In genomic region chr16:3861808-3862451, GRCh38 we compare ENCODE assay signal across 9 cellular contexts. TPM values are rescaled to one million over a fixed set of nuclear protein-coding genes. Genes with fewer than 3 reads are reported as not detected.
DNase-seq lines count a peak whose midpoint lies in the region; ATAC-seq and TF ChIP-seq lines count a peak whose summit lies in the region.
"Had no signal": no experiment of that assay in that cellular context is flagged by ENCODE, and none has a peak within 500 bp of the region (broad histone marks: within the 10 kb centered on the region; RNA-seq: fewer than 3 reads in every experiment).

No MANE protein-coding gene starts in this region.

- no peaks in the 10 kb centered on the region for H3K9me3 Mint-ChIP-seq in CD4-positive, alpha-beta T cell
- no peaks in the 10 kb centered on the region for H3K9me3 Mint-ChIP-seq in activated B cell treated with CpG ODN at 0.5 μM for 24 hours

- no peak overlapping the region for H3K4ac ChIP-seq in mesendoderm (ENCODE audit: low read depth, low read length)

- no peak overlapping the region for H3K4me3 ChIP-seq in mesendoderm (ENCODE audit: low read length)

- intact Hi-C loops in CD4-positive, alpha-beta T cell (cut with DNase I, micrococcal nuclease), result no loop called here
- intact Hi-C loops in activated B cell treated with CpG ODN at 0.5 μM for 24 hours (cut with micrococcal nuclease), result loop anchor here (2.0 to 5.0 kb wide), 3 partner anchors 17 to 75 kb away; no protein-coding TSS in a partner anchor

- ATAC-seq in CD4-positive, alpha-beta T cell (ENCODE audit: poor library complexity), result no peak
- ATAC-seq in activated B cell treated with CpG ODN at 0.5 μM for 24 hours (ENCODE audit: low read depth) (peak; percentile 61), esophagus mucosa (no peak)

- H2BK120ac ChIP-seq in mesendoderm (ENCODE audit: low read depth, low read length), result no peak overlapping the region

- peak overlapping the region; percentile 1 for H3K9ac ChIP-seq in mesendoderm (ENCODE audit: low read length)

- no peak overlapping the region for H3K56ac ChIP-seq in mesendoderm (ENCODE audit: low read length)

- no peaks in the 10 kb centered on the region for H3K36me3 ChIP-seq in mesendoderm (ENCODE audit: control insufficient read depth, insufficient read depth, low read length)

- H3K9me3 ChIP-seq in CD4-positive, alpha-beta T cell (ENCODE audit: control insufficient read depth, low read length), result no peaks in the 10 kb centered on the region

- peaks cover 14% of the 10 kb centered on the region for H3K79me1 ChIP-seq in mesendoderm (ENCODE audit: low read length)

- peak overlapping the region; percentile 51 for H3K4me3 Mint-ChIP-seq in CD4-positive, alpha-beta T cell
- H3K4me3 Mint-ChIP-seq in activated B cell treated with CpG ODN at 0.5 μM for 24 hours, result peak overlapping the region; percentile 72

- H3K4me2 ChIP-seq in mesendoderm (ENCODE audit: low read length), result no peak overlapping the region

- peak overlapping the region; percentile 73 for H3K27ac Mint-ChIP-seq in CD4-positive, alpha-beta T cell
- peak overlapping the region; percentile 86 for H3K27ac Mint-ChIP-seq in activated B cell treated with CpG ODN at 0.5 μM for 24 hours

- peaks cover 8% of the 10 kb centered on the region for H3K4me1 ChIP-seq in mesendoderm (ENCODE audit: control insufficient read depth, low read depth, low read length)

- no peak overlapping the region for H3K23ac ChIP-seq in mesendoderm (ENCODE audit: low read length)

- no peak overlapping the region for H4K5ac ChIP-seq in mesendoderm (ENCODE audit: low read length)

- H4K8ac ChIP-seq in mesendoderm (ENCODE audit: low read depth, low read length), result no peak overlapping the region

- H2BK5ac ChIP-seq in mesendoderm (ENCODE audit: low read length), result no peak overlapping the region

- H2AK5ac ChIP-seq in mesendoderm (ENCODE audit: low read length), result no peak overlapping the region

- TF ChIP-seq CTCF in CD4-positive, alpha-beta T cell (IDR thresholded peaks at IDR 0.05), result no peak
- no peak for TF ChIP-seq CTCF in activated B cell treated with CpG ODN at 0.5 μM for 24 hours (IDR thresholded peaks at IDR 0.05)

- WGBS in mesendoderm (ENCODE audit: extremely low coverage, insufficient coverage, low lambda C conversion rate), result no CpG with 5 or more reads among the region's 12 CpGs

- no peak overlapping the region for H2BK15ac ChIP-seq in mesendoderm (replicated peaks; ENCODE audit: low read depth)

- no peak overlapping the region for H3K18ac ChIP-seq in mesendoderm (ENCODE audit: low read length)

- no peak overlapping the region for H3K27ac ChIP-seq in CD4-positive, alpha-beta T cell (ENCODE audit: low read depth, low read length)
- H3K27ac ChIP-seq in mesendoderm (ENCODE audit: low read depth, low read length), result peak overlapping the region; percentile 9

- peaks cover 4% of the 10 kb centered on the region for H3K36me3 Mint-ChIP-seq in CD4-positive, alpha-beta T cell (ENCODE audit: low read depth)
- peaks cover 11% of the 10 kb centered on the region for H3K36me3 Mint-ChIP-seq in activated B cell treated with CpG ODN at 0.5 μM for 24 hours (ENCODE audit: low read depth)

- peaks cover 87% of the 10 kb centered on the region for H3K79me2 ChIP-seq in mesendoderm (ENCODE audit: control insufficient read depth, insufficient read depth, low read length)

- CTCF ChIA-PET in CD4-positive, alpha-beta T cell (lab: Charles Lee), result no interaction called here
- CTCF ChIA-PET in activated B cell treated with CpG ODN at 0.5 μM for 24 hours (lab: Charles Lee), result interaction anchor here (1.5 kb wide), 1 partner anchor 391 kb away, joined by 3 read pairs; no protein-coding TSS in a partner anchor

- no peaks in the 10 kb centered on the region for H3K27me3 Mint-ChIP-seq in CD4-positive, alpha-beta T cell
- no peaks in the 10 kb centered on the region for H3K27me3 Mint-ChIP-seq in activated B cell treated with CpG ODN at 0.5 μM for 24 hours

- H3K4me1 Mint-ChIP-seq in CD4-positive, alpha-beta T cell (ENCODE audit: low read depth), result peaks cover 96% of the 10 kb centered on the region
- H3K4me1 Mint-ChIP-seq in activated B cell treated with CpG ODN at 0.5 μM for 24 hours, result peaks cover 97% of the 10 kb centered on the region

- no peaks in the 10 kb centered on the region for H3K27me3 ChIP-seq in CD4-positive, alpha-beta T cell (ENCODE audit: control insufficient read depth, insufficient read depth, low read length)
- no peaks in the 10 kb centered on the region for H3K27me3 ChIP-seq in mesendoderm (ENCODE audit: insufficient read depth, low read length, poor library complexity)

- no peak for DNase-seq in CD4-positive, alpha-beta T cell
- peak; percentile 76 for DNase-seq in HT1080 (ENCODE audit: low read depth)
- no peak for DNase-seq in activated B cell treated with CpG ODN at 0.5 μM for 24 hours
- peak; percentile 80 for DNase-seq in mesendoderm
- no peak for DNase-seq in hepatic stellate cell (ENCODE audit: low spot score)
- no peak for DNase-seq in DMS153 treated with DMSO at 0.1 percent for 48 hours (lab: John Stamatoyannopoulos, UW; ENCODE audit: unreplicated experiment)
- DNase-seq in GM19238 (ENCODE audit: insufficient read length, low spot score), result no peak
- DNase-seq: GOT3 had no signal

- POLR2A ChIA-PET in CD4-positive, alpha-beta T cell (lab: Charles Lee), result interaction anchor here (0.6 to 0.7 kb wide), 4 partner anchors 14 to 214 kb away, joined by 3 to 5 read pairs (median 3); no protein-coding TSS in a partner anchor
- POLR2A ChIA-PET in activated B cell treated with CpG ODN at 0.5 μM for 24 hours (lab: Charles Lee), result interaction anchor here (0.5 to 0.6 kb wide), 3 partner anchors 11 to 438 kb away, joined by 3 to 6 read pairs (median 4); no protein-coding TSS in a partner anchor

RNA-seq across cellular contexts. Expression of gene CREBBP, which starts 18.6 kb away (rescaled TPM):
- total RNA-seq in CD4-positive, alpha-beta T cell, result 100 to 1,000 TPM; 145 to 152 TPM
- total RNA-seq in HT1080 (2014; rRNA removed; shearing (Covaris generic)), result 10.8 and 14.1 TPM in 2 replicates
- polyA plus RNA-seq in HT1080 (2015; cell fraction: cytosol; rRNA removed), result 9.9 and 13.0 TPM in 2 replicates
- polyA plus RNA-seq in HT1080 (2015; cell fraction: nucleus; rRNA removed), result 17.1 and 27.3 TPM in 2 replicates
- total RNA-seq in activated B cell treated with CpG ODN at 0.5 μM for 24 hours, result 110 and 131 TPM in 2 replicates
- polyA plus RNA-seq in mesendoderm (2013, experiment 1 of 2), result 43.5 TPM
- 43.2 TPM for polyA plus RNA-seq in mesendoderm (2013, experiment 2 of 2)
- 28.1 TPM for total RNA-seq in esophagus mucosa

Comparison
In these comparisons a context has a peak if more than half of its experiments do, and no peak if none do; other contexts are left out.
1. DNase-seq: peak in HT1080 (single experiment) and mesendoderm (single experiment); none in CD4-positive, alpha-beta T cell (0 of 10), activated B cell treated with CpG ODN at 0.5 μM for 24 hours (single experiment), hepatic stellate cell (single experiment), DMS153 treated with DMSO at 0.1 percent for 48 hours (single experiment) and GM19238 (single experiment).